In the genomic region with DNA sequence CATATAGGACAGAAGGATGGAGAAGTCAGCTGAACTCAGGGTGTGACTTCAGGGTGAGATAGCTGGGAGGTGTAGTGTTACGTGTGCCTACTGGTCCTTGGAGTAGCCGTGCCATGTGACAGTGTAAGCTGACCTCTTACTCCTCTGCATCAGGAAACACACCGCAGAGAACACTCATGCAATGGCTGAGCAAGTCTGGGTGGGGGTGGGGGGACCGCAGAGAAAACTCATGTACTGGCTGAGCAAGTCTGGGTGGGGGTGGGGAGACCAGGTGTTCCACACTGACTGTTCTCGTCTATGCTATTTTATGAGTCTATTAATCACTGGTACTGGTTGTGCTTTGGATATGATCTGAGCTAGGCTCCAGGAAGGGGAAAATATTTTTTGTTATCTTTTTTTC, we compare ENCODE assay signal across 10 cellular contexts.
A peak's percentile ranks its signal among the peaks of the same experiment; 100 is the strongest.
DNase-seq lines count a peak whose midpoint lies in the region; ATAC-seq and TF ChIP-seq lines count a peak whose summit lies in the region.
"Had no signal": no experiment of that assay in that cellular context is flagged by ENCODE, and none has a peak within 500 bp of the region (broad histone marks: within the 10 kb centered on the region; RNA-seq: fewer than 3 reads in every experiment).

No MANE protein-coding gene starts in this region.

- TF ChIP-seq CTCF in fibroblast of lung (conservative IDR thresholded peaks at IDR 0.05 in 1 of 2, IDR thresholded peaks at IDR 0.05 in 1 of 2; ENCODE audit: low read depth in 1 of 2, low read length in 2 of 2): no peak
- TF ChIP-seq CTCF in sigmoid colon (IDR thresholded peaks at IDR 0.05): no peak

- no peak overlapping the region for H3K4me2 ChIP-seq in fibroblast of lung (ENCODE audit: extremely low read depth, insufficient read depth, low read length)

- H4K20me1 ChIP-seq in fibroblast of lung (ENCODE audit: control insufficient read depth, extremely low read depth, insufficient read depth, low read length): no peaks in the 10 kb centered on the region

- H3K27me3 ChIP-seq in fibroblast of lung (ENCODE audit: control insufficient read depth, insufficient read depth, low read length) (no peaks in the 10 kb centered on the region), sigmoid colon (no peaks in the 10 kb centered on the region)

- H3K4me3 ChIP-seq in fibroblast of lung (replicated peaks in 1 of 4; ENCODE audit: control extremely low read depth in 1 of 4, insufficient read depth in 1 of 4, low read depth in 3 of 4, low read length in 4 of 4): no peak overlapping the region
- H3K4me3 ChIP-seq in sigmoid colon: no peak overlapping the region

- intact Hi-C loops in sigmoid colon (cut with DNase I): no loop called here

- WGBS in sigmoid colon, 2 donors: 44 to 54% methylated on average over 5 of the region's 5 CpGs

- no peak for TF ChIP-seq POLR2A in sigmoid colon (IDR thresholded peaks at IDR 0.05)

- no peaks in the 10 kb centered on the region for H3K79me2 ChIP-seq in fibroblast of lung (ENCODE audit: control insufficient read depth, insufficient read depth, low read length)

- TF ChIP-seq EP300 in sigmoid colon (IDR thresholded peaks at IDR 0.05): peak in 2 of 4 donors; percentile 15 to 50

- ATAC-seq in SK-N-SH treated with all-trans-retinoic acid at 6 μM for 48 hours: no peak

- H3K9ac ChIP-seq in fibroblast of lung (ENCODE audit: insufficient read depth, low read length): no peak overlapping the region

- no peak overlapping the region for H2AFZ ChIP-seq in fibroblast of lung (ENCODE audit: low read length)

- no peaks in the 10 kb centered on the region for H3K4me1 ChIP-seq in fibroblast of lung (ENCODE audit: control insufficient read depth, extremely low read depth, insufficient read depth, low read length)
- H3K4me1 ChIP-seq in sigmoid colon: peaks cover 0 to 60% (median 56%) of the 10 kb centered on the region in 4 donors

- DNase-seq in HK-2 (ENCODE audit: unreplicated experiment): peak; percentile 90
- DNase-seq in NCI-H748 treated with DMSO at 0.1 percent for 48 hours (lab: John Stamatoyannopoulos, UW): peak; percentile 4
- peak; percentile 47 to 56 for DNase-seq in fibroblast of lung (ENCODE audit: low read depth in 2 of 2)
- no peak for DNase-seq in sigmoid colon
- no peak for DNase-seq in NCI-H1436 (lab: John Stamatoyannopoulos, UW)
- no peak for DNase-seq in stimulated activated CD4-positive, alpha-beta T cell treated with anti-CD3 and anti-CD28 coated beads, Interleukin-12 subunit alpha, Interleukin-12 subunit beta, amount 100 ng/mL, for 4 hours
- DNase-seq: activated naive CD4-positive, alpha-beta T cell treated with anti-CD3 and anti-CD28 coated beads, Interleukin-2, amount 10 ng/mL, durations not matched to agents 7 days and 5 days; effector CD8-positive, alpha-beta T cell; NCI-H2227 treated with DMSO at 0.1 percent for 48 hours had no signal

- H3K9me3 ChIP-seq in fibroblast of lung (ENCODE audit: control insufficient read depth, insufficient read depth, low read depth, low read length) (no peaks in the 10 kb centered on the region), sigmoid colon (no peaks in the 10 kb centered on the region)

- H3K36me3 ChIP-seq in fibroblast of lung (ENCODE audit: control insufficient read depth, insufficient read depth, low read length): no peaks in the 10 kb centered on the region
- no peaks in the 10 kb centered on the region for H3K36me3 ChIP-seq in sigmoid colon

- H3K27ac ChIP-seq in fibroblast of lung (ENCODE audit: insufficient read depth, low read length) (no peak overlapping the region), sigmoid colon (peak overlapping the region in 3 of 4 donors; percentile 73 to 87 (median 77))

TF ChIP-seq in SK-N-SH treated with all-trans-retinoic acid at 6 μM for 48 hours, 23 proteins besides CTCF, POLR2A, EP300 and RAD21:
- TF ChIP-seq CSRNP3 (CRISPR knock-in tag; IDR thresholded peaks at IDR 0.05) (no peak), ZFP30 (CRISPR knock-in tag; IDR thresholded peaks at IDR 0.05) (no peak), ZC3H10 (CRISPR knock-in tag; IDR thresholded peaks at IDR 0.05) (no peak), SNAI2 (CRISPR knock-in tag; IDR thresholded peaks at IDR 0.05) (no peak), RARB (CRISPR knock-in tag; IDR thresholded peaks at IDR 0.05) (no peak), BACH2 (CRISPR knock-in tag; IDR thresholded peaks at IDR 0.05; ENCODE audit: borderline replicate concordance) (no peak), GLIS3 (CRISPR knock-in tag; IDR thresholded peaks at IDR 0.05) (no peak), OSR1 (CRISPR knock-in tag; IDR thresholded peaks at IDR 0.05) (no peak), TOX (CRISPR knock-in tag; IDR thresholded peaks at IDR 0.05; ENCODE audit: borderline replicate concordance) (no peak), ZNF8 (CRISPR knock-in tag; IDR thresholded peaks at IDR 0.05) (no peak)
- TF ChIP-seq, protein P1, sequence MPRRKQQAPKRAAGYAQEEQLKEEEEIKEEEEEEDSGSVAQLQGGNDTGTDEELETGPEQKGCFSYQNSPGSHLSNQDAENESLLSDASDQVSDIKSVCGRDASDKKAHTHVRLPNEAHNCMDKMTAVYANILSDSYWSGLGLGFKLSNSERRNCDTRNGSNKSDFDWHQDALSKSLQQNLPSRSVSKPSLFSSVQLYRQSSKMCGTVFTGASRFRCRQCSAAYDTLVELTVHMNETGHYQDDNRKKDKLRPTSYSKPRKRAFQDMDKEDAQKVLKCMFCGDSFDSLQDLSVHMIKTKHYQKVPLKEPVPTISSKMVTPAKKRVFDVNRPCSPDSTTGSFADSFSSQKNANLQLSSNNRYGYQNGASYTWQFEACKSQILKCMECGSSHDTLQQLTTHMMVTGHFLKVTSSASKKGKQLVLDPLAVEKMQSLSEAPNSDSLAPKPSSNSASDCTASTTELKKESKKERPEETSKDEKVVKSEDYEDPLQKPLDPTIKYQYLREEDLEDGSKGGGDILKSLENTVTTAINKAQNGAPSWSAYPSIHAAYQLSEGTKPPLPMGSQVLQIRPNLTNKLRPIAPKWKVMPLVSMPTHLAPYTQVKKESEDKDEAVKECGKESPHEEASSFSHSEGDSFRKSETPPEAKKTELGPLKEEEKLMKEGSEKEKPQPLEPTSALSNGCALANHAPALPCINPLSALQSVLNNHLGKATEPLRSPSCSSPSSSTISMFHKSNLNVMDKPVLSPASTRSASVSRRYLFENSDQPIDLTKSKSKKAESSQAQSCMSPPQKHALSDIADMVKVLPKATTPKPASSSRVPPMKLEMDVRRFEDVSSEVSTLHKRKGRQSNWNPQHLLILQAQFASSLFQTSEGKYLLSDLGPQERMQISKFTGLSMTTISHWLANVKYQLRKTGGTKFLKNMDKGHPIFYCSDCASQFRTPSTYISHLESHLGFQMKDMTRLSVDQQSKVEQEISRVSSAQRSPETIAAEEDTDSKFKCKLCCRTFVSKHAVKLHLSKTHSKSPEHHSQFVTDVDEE (CRISPR knock-in tag; IDR thresholded peaks at IDR 0.05): no peak
TF ChIP-seq in SK-N-SH treated with all-trans-retinoic acid at 6 μM for 48 hours: peak in this region for 0.

Comparison
In these comparisons a context has a peak if more than half of its experiments do, and no peak if none do; other contexts are left out.
1. DNase-seq: peak in HK-2 (single experiment), NCI-H748 treated with DMSO at 0.1 percent for 48 hours (single experiment) and fibroblast of lung (2 of 2); none in sigmoid colon (single experiment), NCI-H1436 (single experiment) and stimulated activated CD4-positive, alpha-beta T cell treated with anti-CD3 and anti-CD28 coated beads, Interleukin-12 subunit alpha, Interleukin-12 subunit beta, amount 100 ng/mL, for 4 hours (single experiment).